Comparison of ENCODE assay signal across 1 cellular context in genomic region chr1:160070243-160071163, GRCh38.
TF ChIP-seq lines count a peak whose summit lies in the region.

No MANE protein-coding gene starts in this region.

TF ChIP-seq in IMR-90, 13 proteins besides CTCF, POLR2A, EP300 and RAD21 (continued from another document):
- TF ChIP-seq ELK1 (IDR thresholded peaks at IDR 0.05; ENCODE audit: borderline replicate concordance, low read depth, low read length) = no peak
- TF ChIP-seq SMC3 (IDR thresholded peaks at IDR 0.05; ENCODE audit: low read depth, low read length) = no peak
- TF ChIP-seq FOS (IDR thresholded peaks at IDR 0.05; ENCODE audit: low read depth, low read length) = no peak
